ENCODE assay signal across 8 cellular contexts in genomic region chr16:30874244-30874820, GRCh38. TPM values are rescaled to one million over a fixed set of nuclear protein-coding genes. Genes with fewer than 3 reads are reported as not detected.
A peak's percentile ranks its signal among the peaks of the same experiment; 100 is the strongest.
DNase-seq lines count a peak whose midpoint lies in the region; ATAC-seq, FAIRE-seq and TF ChIP-seq lines count a peak whose summit lies in the region.

No MANE protein-coding gene starts in this region.

- H3K4me3 Mint-ChIP-seq in CD4-positive, alpha-beta memory T cell = peak overlapping the region; percentile 92 to 99 (median 97)

- no peaks in the 10 kb centered on the region for H3K27me3 ChIP-seq in CD4-positive, alpha-beta memory T cell (ENCODE audit: insufficient read depth, low read length)
- H3K27me3 ChIP-seq in H1 (replicated peaks in 1 of 4; ENCODE audit: control insufficient read depth in 3 of 4, extremely low read depth in 1 of 4, insufficient read depth in 3 of 4, low read length in 3 of 4) (peaks cover 0 to 26% (median 11%) of the 10 kb centered on the region in 4 experiments; a peak in 5 of 7 replicates), neuronal stem cell (ENCODE audit: control insufficient read depth in 3 of 3, insufficient read depth in 3 of 3, low read depth in 1 of 3, low read length in 3 of 3) (no peaks in the 10 kb centered on the region)

- peak overlapping the region; percentile 84 for H3K27ac ChIP-seq in CD4-positive, alpha-beta memory T cell (ENCODE audit: low read depth, low read length)
- H3K27ac ChIP-seq in H1 (ENCODE audit: low read depth, low read length) (no peak overlapping the region), neuronal stem cell (replicated peaks; ENCODE audit: low read length) (no peak overlapping the region)

- no peak for ATAC-seq in HG02571 (IDR thresholded peaks at IDR 0.05; ENCODE audit: unreplicated experiment)
- ATAC-seq in activated CD4-positive, CD25-positive, alpha-beta regulatory T cell treated with anti-CD3 and anti-CD28 coated beads, Interleukin-2, amount 50 U/mL, for 24 hours = no peak

- peaks cover 0 to 6% of the 10 kb centered on the region in 2 experiments; a peak in 1 of 4 replicates for H3K79me2 ChIP-seq in H1 (ENCODE audit: control insufficient read depth in 1 of 2, insufficient read depth in 2 of 2, low read length in 2 of 2)

- H2AFZ ChIP-seq in H1 (ENCODE audit: low read length) (no peak overlapping the region), neuronal stem cell (ENCODE audit: low read length) (peak overlapping the region; percentile 91)

- CTCF ChIA-PET in CD4-positive, alpha-beta memory T cell (lab: Charles Lee; ENCODE audit: partially characterized antibody) = interaction anchor here (1.0 to 3.7 kb wide), 5 partner anchors 18 to 66 kb away, joined by 3 to 39 read pairs (median 6); no protein-coding TSS in a partner anchor
- CTCF ChIA-PET in H1 (lab: Charles Lee; ENCODE audit: partially characterized antibody) = interaction anchor here (0.7 to 10.1 kb wide), 8 partner anchors 18 to 100 kb away, joined by 3 to 49 read pairs (median 6); no protein-coding TSS in a partner anchor

- H3K4me1 ChIP-seq in CD4-positive, alpha-beta memory T cell (ENCODE audit: insufficient read depth, low read length) = peaks cover 23% of the 10 kb centered on the region
- peaks cover 0 to 6% (median 3%) of the 10 kb centered on the region in 4 experiments; a peak in 5 of 7 replicates for H3K4me1 ChIP-seq in H1 (replicated peaks in 1 of 4; ENCODE audit: control insufficient read depth in 3 of 4, insufficient read depth in 4 of 4, low read length in 3 of 4)
- H3K4me1 ChIP-seq in neuronal stem cell (ENCODE audit: control insufficient read depth in 2 of 2, insufficient read depth in 1 of 2, low read depth in 1 of 2, low read length in 2 of 2) = peaks cover 9 to 11% of the 10 kb centered on the region in 2 donors

- intact Hi-C loops in CD4-positive, alpha-beta memory T cell (cut with micrococcal nuclease) = loop anchor here (2.0 kb wide), 2 partner anchors 28 to 60 kb away; no protein-coding TSS in a partner anchor

- H3K9ac ChIP-seq in H1 (replicated peaks in 1 of 4; ENCODE audit: extremely low read depth in 1 of 4, low read depth in 3 of 4, low read length in 3 of 4) (no peak overlapping the region), neuronal stem cell (ENCODE audit: low read depth, low read length, poor library complexity) (peak overlapping the region; percentile 99)

- no peaks in the 10 kb centered on the region for H3K9me3 Mint-ChIP-seq in CD4-positive, alpha-beta memory T cell

- POLR2A ChIA-PET in CD4-positive, alpha-beta memory T cell (lab: Charles Lee; ENCODE audit: partially characterized antibody) = interaction anchor here (0.7 to 5.1 kb wide), 28 partner anchors 9 to 995 kb away, joined by 3 to 177 read pairs (median 5); partner anchors contain the start of genes ARMC5, BCL7C, CFAP119 and CORO1A
- POLR2A ChIA-PET in H1 (lab: Charles Lee; ENCODE audit: partially characterized antibody) = interaction anchor here (0.9 to 4.6 kb wide), 19 partner anchors 11 to 96 kb away, joined by 3 to 40 read pairs (median 6); partner anchors contain the start of genes CTF1, FBXL19 and ZNF629

- no peak overlapping the region for H3K4ac ChIP-seq in H1 (replicated peaks; ENCODE audit: insufficient read length, low read depth, low read length)
- no peak overlapping the region for H3K4ac ChIP-seq in neuronal stem cell (ENCODE audit: low read length)

- H3K23ac ChIP-seq in H1 (ENCODE audit: insufficient read length) (no peak overlapping the region), neuronal stem cell (ENCODE audit: low read depth, low read length, poor library complexity) (peak overlapping the region; percentile 99)

- peaks cover 12% of the 10 kb centered on the region for H3K23me2 ChIP-seq in H1 (ENCODE audit: low read depth, low read length)

- peaks cover 6% of the 10 kb centered on the region for H3K36me3 ChIP-seq in CD4-positive, alpha-beta memory T cell (ENCODE audit: insufficient read depth, low read length)
- no peaks in the 10 kb centered on the region for H3K36me3 ChIP-seq in H1 (ENCODE audit: control insufficient read depth in 2 of 4, insufficient read depth in 4 of 4, low read length in 3 of 4)
- peaks cover 6 to 12% of the 10 kb centered on the region in 2 donors for H3K36me3 ChIP-seq in neuronal stem cell (replicated peaks in 1 of 2; ENCODE audit: control insufficient read depth in 2 of 2, insufficient read depth in 2 of 2, low read length in 2 of 2)

- H4K20me1 ChIP-seq in H1 (replicated peaks in 1 of 2; ENCODE audit: control insufficient read depth in 1 of 2, insufficient read depth in 2 of 2, low read length in 2 of 2) = no peaks in the 10 kb centered on the region

- no peak for TF ChIP-seq POLR2A in H1 (IDR thresholded peaks at IDR 0.05; ENCODE audit: control extremely low read depth in 1 of 2, low read depth in 2 of 2, low read length in 2 of 2)

- H3K4me3 ChIP-seq in CD4-positive, alpha-beta memory T cell (ENCODE audit: low read length in 2 of 2) = peak overlapping the region; percentile 89 to 94
- H3K4me3 ChIP-seq in H1 (ENCODE audit: extremely low read depth in 1 of 4, insufficient read depth in 2 of 4, low read depth in 3 of 4, low read length in 4 of 4) = peak overlapping the region; percentile 61 to 97 (median 92)
- H3K4me3 ChIP-seq in neuronal stem cell (ENCODE audit: low read length in 2 of 2) = peak overlapping the region; percentile 92 to 94

- no peaks in the 10 kb centered on the region for H3K9me3 ChIP-seq in CD4-positive, alpha-beta memory T cell (ENCODE audit: control insufficient read depth in 1 of 2, low read length in 2 of 2)
- no peaks in the 10 kb centered on the region for H3K9me3 ChIP-seq in H1 (ENCODE audit: insufficient read depth in 2 of 2, low read depth in 1 of 2, low read length in 1 of 2)
- H3K9me3 ChIP-seq in neuronal stem cell (replicated peaks in 1 of 2; ENCODE audit: control insufficient read depth in 2 of 2, insufficient read depth in 1 of 2, low read depth in 1 of 2, low read length in 2 of 2) = no peaks in the 10 kb centered on the region

- no peak for DNase-seq in CD4-positive, alpha-beta memory T cell
- DNase-seq in NCI-H82 treated with DMSO at 0.1 percent for 48 hours (lab: John Stamatoyannopoulos, UW; ENCODE audit: unreplicated experiment) = peak; percentile 60
- DNase-seq in H1 (ENCODE audit: low read depth in 1 of 2, low spot score in 2 of 2) = no peak
- DNase-seq in neuronal stem cell (ENCODE audit: low spot score) = no peak
- DNase-seq in SKM-1 treated with dmso at 0.1 percent for 144 hours (lab: John Stamatoyannopoulos, UW; ENCODE audit: unreplicated experiment) = no peak
- DNase-seq in activated CD4-positive, alpha-beta T cell treated with anti-CD3 and anti-CD28 coated beads, Interleukin-2, amount 50 U/mL, for 1 hour = no peak

- WGBS in H1 (ENCODE audit: extremely low coverage in 1 of 2, insufficient coverage in 1 of 2, insufficient read length in 1 of 2, insufficient replicate concordance in 2 of 2, low coverage in 1 of 2, low lambda C conversion rate in 2 of 2, missing lambda C conversion rate in 1 of 2), 2 experiments = 38% methylated on average over 23 of the region's 23 CpGs; no CpG with 5 or more reads in 1 of the 2 experiments
- WGBS in neuronal stem cell (ENCODE audit: extremely low coverage in 2 of 2, insufficient read length in 2 of 2, insufficient replicate concordance in 1 of 2), 2 donors = no CpG with 5 or more reads among the region's 23 CpGs

- FAIRE-seq in H1 (lab: Jason Lieb, UNC) = no peak

- H3K4me1 Mint-ChIP-seq in CD4-positive, alpha-beta memory T cell = peaks cover 16 to 49% (median 30%) of the 10 kb centered on the region in 4 donors

- no peak overlapping the region for H2BK20ac ChIP-seq in H1 (ENCODE audit: low read length)

- H3K27ac Mint-ChIP-seq in CD4-positive, alpha-beta memory T cell = peak overlapping the region; percentile 91 to 99 (median 94)

- TF ChIP-seq CTCF in H1 (IDR thresholded peaks at IDR 0.05; ENCODE audit: control extremely low read depth in 1 of 3, insufficient read depth in 1 of 3, low read depth in 1 of 3, low read length in 3 of 3) = no peak

- peaks cover 10 to 37% of the 10 kb centered on the region in 2 donors for H3K36me3 Mint-ChIP-seq in CD4-positive, alpha-beta memory T cell

- H2AK5ac ChIP-seq in H1 (ENCODE audit: low read depth, low read length) = no peak overlapping the region
- no peak overlapping the region for H2AK5ac ChIP-seq in neuronal stem cell (ENCODE audit: low read depth, low read length)

- H3K56ac ChIP-seq in H1 (replicated peaks; ENCODE audit: insufficient read length, low read depth, low read length) = no peak overlapping the region

- H4K5ac ChIP-seq in H1 (ENCODE audit: insufficient read length, low read depth, low read length) = no peak overlapping the region

- H3K27me3 Mint-ChIP-seq in CD4-positive, alpha-beta memory T cell = no peaks in the 10 kb centered on the region

- H2BK5ac ChIP-seq in H1 (ENCODE audit: low read depth, low read length) (no peak overlapping the region), neuronal stem cell (ENCODE audit: low read length) (peak overlapping the region; percentile 62)

- H3K14ac ChIP-seq in H1 (ENCODE audit: insufficient read length) (no peak overlapping the region), neuronal stem cell (ENCODE audit: low read length) (peak overlapping the region; percentile 97)

- no peak overlapping the region for H2BK15ac ChIP-seq in H1 (ENCODE audit: low read length)
- no peak overlapping the region for H2BK15ac ChIP-seq in neuronal stem cell (ENCODE audit: low read length)

- no peaks in the 10 kb centered on the region; the same call in 1 of the 2 replicates for H3K79me1 ChIP-seq in H1 (ENCODE audit: low read depth, low read length)
- no peaks in the 10 kb centered on the region for H3K79me1 ChIP-seq in neuronal stem cell (ENCODE audit: low read depth, low read length)

- H2BK120ac ChIP-seq in H1 (replicated peaks; ENCODE audit: low read depth, low read length) (no peak overlapping the region), neuronal stem cell (ENCODE audit: low read depth, low read length) (no peak overlapping the region)

- H3K4me2 ChIP-seq in H1 (ENCODE audit: insufficient read depth in 1 of 2, low read depth in 2 of 2, low read length in 2 of 2) = peak overlapping the region; percentile 84 to 86
- peak overlapping the region; percentile 85 for H3K4me2 ChIP-seq in neuronal stem cell (ENCODE audit: insufficient read depth, low read length, poor library complexity, severe bottlenecking)

- TF ChIP-seq RAD21 in H1 (IDR thresholded peaks at IDR 0.05 in 1 of 2, conservative IDR thresholded peaks at IDR 0.05 in 1 of 2; ENCODE audit: low read depth in 2 of 2, low read length in 2 of 2) = no peak

- no peak overlapping the region for H4K91ac ChIP-seq in H1 (replicated peaks; ENCODE audit: insufficient read length, low read length)
- no peak overlapping the region for H4K91ac ChIP-seq in neuronal stem cell (ENCODE audit: low read depth, low read length, poor library complexity)

- H4K8ac ChIP-seq in H1 (ENCODE audit: extremely low read depth, insufficient read depth, low read length) (peak overlapping the region; percentile 97), neuronal stem cell (ENCODE audit: low read depth, low read length) (no peak overlapping the region)

- no peak overlapping the region for H3K18ac ChIP-seq in H1 (ENCODE audit: extremely low read depth, low read length)
- H3K18ac ChIP-seq in neuronal stem cell (ENCODE audit: low read length) = peak overlapping the region; percentile 99

- no peak for TF ChIP-seq EP300 in H1 (IDR thresholded peaks at IDR 0.05; ENCODE audit: borderline replicate concordance in 1 of 2, low read depth in 2 of 2, low read length in 2 of 2)

- no peak overlapping the region for H2BK12ac ChIP-seq in H1 (ENCODE audit: low read depth, low read length)
- H2BK12ac ChIP-seq in neuronal stem cell (ENCODE audit: low read length) = no peak overlapping the region

RNA-seq across cellular contexts. Expression of gene BCL7C, which starts 19.5 kb away (rescaled TPM):
- total RNA-seq in CD4-positive, alpha-beta memory T cell = 10 to 100 TPM; 25.5 to 27.3 TPM
- 10 to 100 TPM; 45.4 to 53.1 TPM for polyA plus RNA-seq in CD4-positive, alpha-beta memory T cell
- 16.5 and 17.2 TPM in 2 replicates for total RNA-seq in H1 (2021; fragmentation: NEBNext Ultra II Directional; extraction: Animal tissue kit (Norgen Biotek cat#: 25700))
- 8.6 and 10.9 TPM in 2 replicates for polyA plus RNA-seq in H1 (2011; rRNA removed)
- polyA plus RNA-seq in H1 (2011; cell fraction: cytosol; rRNA removed) = 11.8 TPM
- polyA plus RNA-seq in H1 (2011; cell fraction: nucleus; rRNA removed) = 9.4 TPM
- polyA plus RNA-seq in H1 (2012, experiment 1 of 2) = 7.8 to 12.6 TPM (median 11.7 TPM) in 4 replicates
- 8.9 TPM for polyA plus RNA-seq in H1 (2012, experiment 2 of 2)
- 19.0 TPM for polyA plus RNA-seq in H1 (2013, experiment 1 of 2)
- 19.9 TPM for polyA plus RNA-seq in H1 (2013, experiment 2 of 2)
- polyA minus RNA-seq in H1 (2011; rRNA and poly(A)+ RNA removed) = 1.2 and 1.8 TPM in 2 replicates
- polyA minus RNA-seq in H1 (2011; cell fraction: cytosol; rRNA and poly(A)+ RNA removed) = 5.0 TPM
- polyA minus RNA-seq in H1 (2011; cell fraction: nucleus; rRNA and poly(A)+ RNA removed) = 4.0 TPM
- 27.1 TPM for polyA plus RNA-seq in neuronal stem cell (2013, experiment 1 of 2)
- 26.1 TPM for polyA plus RNA-seq in neuronal stem cell (2013, experiment 2 of 2)

RNA-seq across cellular contexts. Expression of gene CTF1, which starts 22.1 kb away (rescaled TPM):
- under 1 TPM; 0.19 to 0.26 TPM for total RNA-seq in CD4-positive, alpha-beta memory T cell
- polyA plus RNA-seq in CD4-positive, alpha-beta memory T cell = not detected
- total RNA-seq in H1 (2021; fragmentation: NEBNext Ultra II Directional; extraction: Animal tissue kit (Norgen Biotek cat#: 25700)) = 0.77 and 0.97 TPM in 2 replicates
- polyA plus RNA-seq in H1 (2011; rRNA removed) = 3.4 and 5.0 TPM in 2 replicates
- 1.3 TPM for polyA plus RNA-seq in H1 (2011; cell fraction: cytosol; rRNA removed)
- 3.2 TPM for polyA plus RNA-seq in H1 (2011; cell fraction: nucleus; rRNA removed)
- 0.50 to 1.1 TPM (median 1.00 TPM) in 4 replicates for polyA plus RNA-seq in H1 (2012, experiment 1 of 2)
- 1.0 TPM for polyA plus RNA-seq in H1 (2012, experiment 2 of 2)
- polyA plus RNA-seq in H1 (2013, experiment 1 of 2) = 1.3 TPM
- polyA plus RNA-seq in H1 (2013, experiment 2 of 2) = 1.6 TPM
- polyA minus RNA-seq in H1 (2011; rRNA and poly(A)+ RNA removed) = 0.71 and 1.3 TPM in 2 replicates
- 0.66 TPM for polyA minus RNA-seq in H1 (2011; cell fraction: cytosol; rRNA and poly(A)+ RNA removed)
- polyA minus RNA-seq in H1 (2011; cell fraction: nucleus; rRNA and poly(A)+ RNA removed) = 2.3 TPM
- polyA plus RNA-seq in neuronal stem cell (2013, experiment 1 of 2) = 3.7 TPM
- 4.2 TPM for polyA plus RNA-seq in neuronal stem cell (2013, experiment 2 of 2)

RNA-seq across cellular contexts. Expression of gene FBXL19, which starts 49.0 kb away (rescaled TPM):
- 10 to 100 TPM; 15.6 to 15.8 TPM for total RNA-seq in CD4-positive, alpha-beta memory T cell
- under 1 TPM in 1 of 2 donors, not detected in 1; 0.16 TPM for polyA plus RNA-seq in CD4-positive, alpha-beta memory T cell
- 72.2 and 74.8 TPM in 2 replicates for total RNA-seq in H1 (2021; fragmentation: NEBNext Ultra II Directional; extraction: Animal tissue kit (Norgen Biotek cat#: 25700))
- 47.2 and 77.3 TPM in 2 replicates for polyA plus RNA-seq in H1 (2011; rRNA removed)
- polyA plus RNA-seq in H1 (2011; cell fraction: cytosol; rRNA removed) = 36.7 TPM
- 70.9 TPM for polyA plus RNA-seq in H1 (2011; cell fraction: nucleus; rRNA removed)
- 35.8 to 54.6 TPM (median 48.7 TPM) in 4 replicates for polyA plus RNA-seq in H1 (2012, experiment 1 of 2)
- 41.4 TPM for polyA plus RNA-seq in H1 (2012, experiment 2 of 2)
- 42.8 TPM for polyA plus RNA-seq in H1 (2013, experiment 1 of 2)
- 45.1 TPM for polyA plus RNA-seq in H1 (2013, experiment 2 of 2)
- polyA minus RNA-seq in H1 (2011; rRNA and poly(A)+ RNA removed) = 9.9 and 13.9 TPM in 2 replicates
- polyA minus RNA-seq in H1 (2011; cell fraction: cytosol; rRNA and poly(A)+ RNA removed) = 46.6 TPM
- polyA minus RNA-seq in H1 (2011; cell fraction: nucleus; rRNA and poly(A)+ RNA removed) = 25.4 TPM
- polyA plus RNA-seq in neuronal stem cell (2013, experiment 1 of 2) = 60.7 TPM
- 57.8 TPM for polyA plus RNA-seq in neuronal stem cell (2013, experiment 2 of 2)
